ENCODE assay signal across 1 cellular context in the genomic region with DNA sequence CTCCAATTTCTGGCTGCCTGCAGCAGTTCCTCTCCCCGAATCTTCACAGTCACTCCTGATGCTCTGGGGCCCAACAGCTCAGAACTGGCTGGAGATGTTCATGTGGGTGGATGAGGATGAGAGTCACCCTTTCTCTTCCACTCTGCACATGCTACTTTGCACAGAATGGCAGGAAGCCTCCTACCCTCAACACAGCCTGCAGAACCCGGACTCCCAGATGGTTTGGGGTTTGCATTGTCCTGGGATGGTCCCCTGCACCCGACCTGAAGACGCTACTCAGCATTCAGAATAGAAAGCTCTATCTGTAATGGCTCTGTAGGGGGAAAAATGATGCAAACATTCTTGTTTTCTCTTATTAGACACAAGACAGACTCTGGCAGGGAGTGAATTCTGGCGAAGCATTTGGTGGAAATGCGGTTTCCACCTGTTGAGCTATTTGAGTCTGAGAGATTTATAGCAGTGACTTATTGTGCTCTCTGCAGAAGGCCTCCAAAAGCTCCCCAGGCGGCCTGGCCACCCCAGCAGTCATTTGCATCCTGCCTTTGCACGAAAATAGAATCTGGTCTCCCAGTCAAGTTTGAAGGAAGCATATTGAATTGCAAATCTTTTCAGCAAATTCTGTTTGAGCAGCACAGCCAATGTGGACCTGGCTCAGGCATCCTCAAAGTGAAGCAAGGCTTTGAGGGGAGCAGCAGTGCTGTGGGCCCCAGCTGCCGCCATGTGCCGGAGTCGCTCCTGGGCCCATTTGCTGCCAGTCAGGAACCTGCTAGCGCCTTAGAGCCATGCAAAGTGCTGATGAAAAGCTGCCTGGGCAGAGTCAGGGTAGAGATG.
TF ChIP-seq lines count a peak whose summit lies in the region.

No MANE protein-coding gene starts in this region.

TF ChIP-seq in GM23338, 12 proteins besides CTCF, POLR2A, EP300 and RAD21 (continued from another document):
- TF ChIP-seq, protein P1, sequence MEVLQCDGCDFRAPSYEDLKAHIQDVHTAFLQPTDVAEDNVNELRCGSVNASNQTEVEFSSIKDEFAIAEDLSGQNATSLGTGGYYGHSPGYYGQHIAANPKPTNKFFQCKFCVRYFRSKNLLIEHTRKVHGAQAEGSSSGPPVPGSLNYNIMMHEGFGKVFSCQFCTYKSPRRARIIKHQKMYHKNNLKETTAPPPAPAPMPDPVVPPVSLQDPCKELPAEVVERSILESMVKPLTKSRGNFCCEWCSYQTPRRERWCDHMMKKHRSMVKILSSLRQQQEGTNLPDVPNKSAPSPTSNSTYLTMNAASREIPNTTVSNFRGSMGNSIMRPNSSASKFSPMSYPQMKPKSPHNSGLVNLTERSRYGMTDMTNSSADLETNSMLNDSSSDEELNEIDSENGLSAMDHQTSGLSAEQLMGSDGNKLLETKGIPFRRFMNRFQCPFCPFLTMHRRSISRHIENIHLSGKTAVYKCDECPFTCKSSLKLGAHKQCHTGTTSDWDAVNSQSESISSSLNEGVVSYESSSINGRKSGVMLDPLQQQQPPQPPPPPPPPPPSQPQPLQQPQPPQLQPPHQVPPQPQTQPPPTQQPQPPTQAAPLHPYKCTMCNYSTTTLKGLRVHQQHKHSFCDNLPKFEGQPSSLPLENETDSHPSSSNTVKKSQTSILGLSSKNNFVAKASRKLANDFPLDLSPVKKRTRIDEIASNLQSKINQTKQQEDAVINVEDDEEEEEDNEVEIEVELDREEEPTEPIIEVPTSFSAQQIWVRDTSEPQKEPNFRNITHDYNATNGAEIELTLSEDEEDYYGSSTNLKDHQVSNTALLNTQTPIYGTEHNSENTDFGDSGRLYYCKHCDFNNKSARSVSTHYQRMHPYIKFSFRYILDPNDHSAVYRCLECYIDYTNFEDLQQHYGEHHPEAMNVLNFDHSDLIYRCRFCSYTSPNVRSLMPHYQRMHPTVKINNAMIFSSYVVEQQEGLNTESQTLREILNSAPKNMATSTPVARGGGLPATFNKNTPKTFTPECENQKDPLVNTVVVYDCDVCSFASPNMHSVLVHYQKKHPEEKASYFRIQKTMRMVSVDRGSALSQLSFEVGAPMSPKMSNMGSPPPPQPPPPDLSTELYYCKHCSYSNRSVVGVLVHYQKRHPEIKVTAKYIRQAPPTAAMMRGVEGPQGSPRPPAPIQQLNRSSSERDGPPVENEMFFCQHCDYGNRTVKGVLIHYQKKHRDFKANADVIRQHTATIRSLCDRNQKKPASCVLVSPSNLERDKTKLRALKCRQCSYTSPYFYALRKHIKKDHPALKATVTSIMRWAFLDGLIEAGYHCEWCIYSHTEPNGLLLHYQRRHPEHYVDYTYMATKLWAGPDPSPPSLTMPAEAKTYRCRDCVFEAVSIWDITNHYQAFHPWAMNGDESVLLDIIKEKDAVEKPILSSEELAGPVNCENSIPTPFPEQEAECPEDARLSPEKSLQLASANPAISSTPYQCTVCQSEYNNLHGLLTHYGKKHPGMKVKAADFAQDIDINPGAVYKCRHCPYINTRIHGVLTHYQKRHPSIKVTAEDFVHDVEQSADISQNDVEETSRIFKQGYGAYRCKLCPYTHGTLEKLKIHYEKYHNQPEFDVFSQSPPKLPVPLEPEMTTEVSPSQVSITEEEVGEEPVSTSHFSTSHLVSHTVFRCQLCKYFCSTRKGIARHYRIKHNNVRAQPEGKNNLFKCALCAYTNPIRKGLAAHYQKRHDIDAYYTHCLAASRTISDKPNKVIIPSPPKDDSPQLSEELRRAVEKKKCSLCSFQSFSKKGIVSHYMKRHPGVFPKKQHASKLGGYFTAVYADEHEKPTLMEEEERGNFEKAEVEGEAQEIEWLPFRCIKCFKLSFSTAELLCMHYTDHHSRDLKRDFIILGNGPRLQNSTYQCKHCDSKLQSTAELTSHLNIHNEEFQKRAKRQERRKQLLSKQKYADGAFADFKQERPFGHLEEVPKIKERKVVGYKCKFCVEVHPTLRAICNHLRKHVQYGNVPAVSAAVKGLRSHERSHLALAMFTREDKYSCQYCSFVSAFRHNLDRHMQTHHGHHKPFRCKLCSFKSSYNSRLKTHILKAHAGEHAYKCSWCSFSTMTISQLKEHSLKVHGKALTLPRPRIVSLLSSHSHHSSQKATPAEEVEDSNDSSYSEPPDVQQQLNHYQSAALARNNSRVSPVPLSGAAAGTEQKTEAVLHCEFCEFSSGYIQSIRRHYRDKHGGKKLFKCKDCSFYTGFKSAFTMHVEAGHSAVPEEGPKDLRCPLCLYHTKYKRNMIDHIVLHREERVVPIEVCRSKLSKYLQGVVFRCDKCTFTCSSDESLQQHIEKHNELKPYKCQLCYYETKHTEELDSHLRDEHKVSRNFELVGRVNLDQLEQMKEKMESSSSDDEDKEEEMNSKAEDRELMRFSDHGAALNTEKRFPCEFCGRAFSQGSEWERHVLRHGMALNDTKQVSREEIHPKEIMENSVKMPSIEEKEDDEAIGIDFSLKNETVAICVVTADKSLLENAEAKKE (CRISPR knock-in tag; IDR thresholded peaks at IDR 0.05) = 0 out of 2 replicates have a peak, but pooled peaks have one; percentile 26
- TF ChIP-seq EZH2phosphoT487 (IDR thresholded peaks at IDR 0.05; ENCODE audit: unreplicated experiment) = no peak
TF ChIP-seq in GM23338: peak in this region for 3.
